ENCODE assay signal across 14 cellular contexts in genomic region chr1:198238121-198238520, GRCh38.
DNase-seq lines count a peak whose midpoint lies in the region; ATAC-seq and TF ChIP-seq lines count a peak whose summit lies in the region.
"Had no signal": no experiment of that assay in that cellular context is flagged by ENCODE, and none has a peak within 500 bp of the region (broad histone marks: within the 10 kb centered on the region; RNA-seq: fewer than 3 reads in every experiment).

No MANE protein-coding gene starts in this region.

- no peaks in the 10 kb centered on the region for H3K4me1 ChIP-seq in OCI-LY7 (ENCODE audit: insufficient read depth, low read length, poor library complexity, severe bottlenecking)
- peaks cover 0 to 43% (median 17%) of the 10 kb centered on the region in 12 donors for H3K4me1 ChIP-seq in heart left ventricle

- H3K27ac ChIP-seq in OCI-LY7 (ENCODE audit: low read depth, low read length, poor library complexity, severe bottlenecking) (no peak overlapping the region), heart left ventricle (no peak overlapping the region)
- no peak overlapping the region for H3K27ac ChIP-seq in CD4-positive, alpha-beta T cell (ENCODE audit: low read depth, low read length)

- no peaks in the 10 kb centered on the region for H3K9me3 ChIP-seq in OCI-LY7 (ENCODE audit: low read length)
- H3K9me3 ChIP-seq in heart left ventricle, result peaks cover 0 to 7% (median 0%) of the 10 kb centered on the region in 12 donors
- H3K9me3 ChIP-seq in CD4-positive, alpha-beta T cell (ENCODE audit: control insufficient read depth, low read length), result no peaks in the 10 kb centered on the region

- H3K4me2 ChIP-seq in OCI-LY7 (ENCODE audit: low read length), result no peak overlapping the region

- H3K9me2 ChIP-seq in OCI-LY7 (ENCODE audit: insufficient read depth, low read length), result no peaks in the 10 kb centered on the region

- H4K20me1 ChIP-seq in OCI-LY7 (ENCODE audit: insufficient read depth, low read length), result no peaks in the 10 kb centered on the region

- H3K79me2 ChIP-seq in OCI-LY7 (ENCODE audit: insufficient read depth, low read depth, low read length), result no peaks in the 10 kb centered on the region

- no peak overlapping the region for H3K4me3 ChIP-seq in OCI-LY7 (ENCODE audit: low read depth, low read length, poor library complexity, severe bottlenecking)
- H3K4me3 ChIP-seq in heart left ventricle, result no peak overlapping the region

- no peak for TF ChIP-seq POLR2A in heart left ventricle (IDR thresholded peaks at IDR 0.05)

- H2AFZ ChIP-seq in OCI-LY7 (ENCODE audit: low read length), result no peak overlapping the region

- peaks cover 12% of the 10 kb centered on the region for H3K36me3 Mint-ChIP-seq in CD4-positive, alpha-beta T cell (ENCODE audit: low read depth)

- peak; percentile 11 for DNase-seq in OCI-LY7 (ENCODE audit: low spot score)
- DNase-seq in heart left ventricle, result peak in 2 of 5 donors; percentile 31 to 55
- peak; percentile 81 for DNase-seq in posterior vena cava (ENCODE audit: low spot score)
- no peak for DNase-seq in CD4-positive, alpha-beta T cell
- no peak for DNase-seq in stimulated activated CD4-positive, alpha-beta T cell treated with anti-CD3 and anti-CD28 coated beads, Interleukin-15, amount 100 ng/mL, for 24 hours
- DNase-seq: NCI-H1417 treated with DMSO at 0.1 percent for 48 hours, NCI-H226, PC-3, small intestine had no signal

- H3K27ac Mint-ChIP-seq in CD4-positive, alpha-beta T cell, result no peak overlapping the region
- H3K27ac Mint-ChIP-seq: stimulated activated naive CD8-positive, alpha-beta T cell treated with anti-CD3 and anti-CD28 coated beads, Interleukin-15, Interleukin-2, amounts not matched to agents 100 ng/mL and 50 ng/mL, for 24 hours had no signal

- H3K9me3 Mint-ChIP-seq in CD4-positive, alpha-beta T cell, result no peaks in the 10 kb centered on the region
- H3K9me3 Mint-ChIP-seq: stimulated activated naive CD8-positive, alpha-beta T cell treated with anti-CD3 and anti-CD28 coated beads, Interleukin-15, Interleukin-2, amounts not matched to agents 100 ng/mL and 50 ng/mL, for 24 hours had no signal

- intact Hi-C loops in OCI-LY7 (cut with micrococcal nuclease; ENCODE audit: unreplicated experiment) (no loop called here), heart left ventricle (cut with DNase I) (no loop called here), posterior vena cava (cut with DNase I) (no loop called here)
- intact Hi-C loops in CD4-positive, alpha-beta T cell (cut with DNase I, micrococcal nuclease), result no loop called here

- 90 to 95% (median 93%) methylated on average over 2 of the region's 2 CpGs for WGBS in heart left ventricle, 4 donors

- no TSS peak for BruUV-seq in OCI-LY7 (replicated peaks; lab: Mats Ljungman, UMichigan)

- no peaks in the 10 kb centered on the region for H3K27me3 ChIP-seq in heart left ventricle
- H3K27me3 ChIP-seq in CD4-positive, alpha-beta T cell (ENCODE audit: control insufficient read depth, insufficient read depth, low read length), result no peaks in the 10 kb centered on the region

- no peaks in the 10 kb centered on the region for H3K27me3 Mint-ChIP-seq in CD4-positive, alpha-beta T cell
- H3K27me3 Mint-ChIP-seq: stimulated activated naive CD8-positive, alpha-beta T cell treated with anti-CD3 and anti-CD28 coated beads, Interleukin-15, Interleukin-2, amounts not matched to agents 100 ng/mL and 50 ng/mL, for 24 hours had no signal

- no peak for TF ChIP-seq CTCF in OCI-LY7 (conservative IDR thresholded peaks at IDR 0.05; ENCODE audit: low read length)
- TF ChIP-seq CTCF in heart left ventricle (IDR thresholded peaks at IDR 0.05), result no peak
- no peak for TF ChIP-seq CTCF in CD4-positive, alpha-beta T cell (IDR thresholded peaks at IDR 0.05)

- H3K36me3 ChIP-seq in OCI-LY7 (ENCODE audit: insufficient read depth, low read length) (no peaks in the 10 kb centered on the region; the same call in 1 of the 2 replicates), heart left ventricle (peaks cover 0 to 8% (median 0%) of the 10 kb centered on the region in 9 donors)

- ATAC-seq in GM18909 (IDR thresholded peaks at IDR 0.05; ENCODE audit: poor library complexity, unreplicated experiment) (peak; percentile 45), heart left ventricle (peak in 3 of 4 donors; percentile 30 to 72 (median 38)), GM21381 (IDR thresholded peaks at IDR 0.05; ENCODE audit: unreplicated experiment) (no peak), HG03378 (IDR thresholded peaks at IDR 0.05; ENCODE audit: unreplicated experiment) (no peak)
- ATAC-seq in CD4-positive, alpha-beta T cell (ENCODE audit: poor library complexity), result no peak
- ATAC-seq: activated CD4-positive, CD25-positive, alpha-beta regulatory T cell treated with anti-CD3 and anti-CD28 coated beads, Interleukin-2, amount 50 U/mL, for 24 hours; PC-3 had no signal

- POLR2A ChIA-PET in OCI-LY7 (lab: Charles Lee), result no interaction called here
- POLR2A ChIA-PET in CD4-positive, alpha-beta T cell (lab: Charles Lee), result no interaction called here

- H3K4me1 Mint-ChIP-seq in CD4-positive, alpha-beta T cell (ENCODE audit: low read depth), result peaks cover 30% of the 10 kb centered on the region

- CTCF ChIA-PET in OCI-LY7 (lab: Charles Lee; ENCODE audit: unreplicated experiment), result no interaction called here
- CTCF ChIA-PET in CD4-positive, alpha-beta T cell (lab: Charles Lee), result interaction anchor here (0.9 kb wide), 1 partner anchor 82 kb away, joined by 3 read pairs; no protein-coding TSS in a partner anchor

- H3K4me3 Mint-ChIP-seq in CD4-positive, alpha-beta T cell, result no peak overlapping the region
- H3K4me3 Mint-ChIP-seq: stimulated activated naive CD8-positive, alpha-beta T cell treated with anti-CD3 and anti-CD28 coated beads, Interleukin-15, Interleukin-2, amounts not matched to agents 100 ng/mL and 50 ng/mL, for 24 hours had no signal

Comparison
In these comparisons a context has a peak if more than half of its experiments do, and no peak if none do; other contexts are left out.
1. ATAC-seq: peak in GM18909 (single experiment) and heart left ventricle (3 of 4); none in GM21381 (single experiment), CD4-positive, alpha-beta T cell (single experiment) and HG03378 (single experiment).
2. DNase-seq: peak in OCI-LY7 (single experiment) and posterior vena cava (single experiment); none in CD4-positive, alpha-beta T cell (0 of 10) and stimulated activated CD4-positive, alpha-beta T cell treated with anti-CD3 and anti-CD28 coated beads, Interleukin-15, amount 100 ng/mL, for 24 hours (single experiment).